Comparison of ENCODE assay signal across 1 cellular context in the genomic region with DNA sequence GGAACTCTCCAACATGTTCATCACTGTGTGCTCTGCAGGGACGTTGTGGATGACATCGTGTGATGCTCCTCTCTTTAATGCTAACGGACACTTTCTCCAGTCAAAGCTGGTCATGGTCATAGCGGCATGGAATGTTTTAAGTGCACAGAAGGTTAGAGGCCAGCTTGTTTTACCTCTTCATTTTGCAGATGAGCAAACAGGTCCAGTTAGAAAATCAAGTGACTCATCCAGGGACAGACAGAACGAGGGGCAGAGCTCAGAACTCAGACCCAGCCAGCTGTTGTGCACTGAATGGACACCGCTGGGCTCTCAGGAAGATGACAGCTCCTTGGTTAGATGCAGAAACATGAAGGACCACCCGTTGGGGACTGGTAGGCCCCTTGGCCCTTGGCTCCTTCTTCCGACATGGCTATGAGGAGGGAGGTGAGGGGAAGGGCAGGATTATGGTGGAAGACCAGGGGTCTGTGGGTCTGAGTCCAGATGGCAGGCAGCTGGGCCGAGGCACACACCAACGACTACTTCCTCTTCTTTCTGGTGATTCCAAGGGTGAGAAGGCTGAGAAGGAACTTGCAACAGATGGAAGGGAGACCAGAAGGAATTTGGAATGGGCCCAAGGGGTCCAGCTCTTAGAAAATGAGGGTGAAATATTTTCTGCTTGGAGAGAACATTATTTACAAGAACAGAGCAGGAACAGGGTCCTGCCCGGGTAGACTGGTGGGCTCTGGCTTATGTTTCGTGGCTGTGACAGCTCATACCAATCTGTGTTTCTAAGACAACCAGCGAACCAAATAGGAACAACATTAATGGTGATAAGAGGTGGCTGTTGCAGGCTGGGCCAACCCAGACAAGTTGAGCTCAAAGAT.
TF ChIP-seq lines count a peak whose summit lies in the region.

No MANE protein-coding gene starts in this region.

TF ChIP-seq in SK-N-SH, 30 proteins besides CTCF, POLR2A, EP300 and RAD21 (continued from another document):
- TF ChIP-seq, protein P1, sequence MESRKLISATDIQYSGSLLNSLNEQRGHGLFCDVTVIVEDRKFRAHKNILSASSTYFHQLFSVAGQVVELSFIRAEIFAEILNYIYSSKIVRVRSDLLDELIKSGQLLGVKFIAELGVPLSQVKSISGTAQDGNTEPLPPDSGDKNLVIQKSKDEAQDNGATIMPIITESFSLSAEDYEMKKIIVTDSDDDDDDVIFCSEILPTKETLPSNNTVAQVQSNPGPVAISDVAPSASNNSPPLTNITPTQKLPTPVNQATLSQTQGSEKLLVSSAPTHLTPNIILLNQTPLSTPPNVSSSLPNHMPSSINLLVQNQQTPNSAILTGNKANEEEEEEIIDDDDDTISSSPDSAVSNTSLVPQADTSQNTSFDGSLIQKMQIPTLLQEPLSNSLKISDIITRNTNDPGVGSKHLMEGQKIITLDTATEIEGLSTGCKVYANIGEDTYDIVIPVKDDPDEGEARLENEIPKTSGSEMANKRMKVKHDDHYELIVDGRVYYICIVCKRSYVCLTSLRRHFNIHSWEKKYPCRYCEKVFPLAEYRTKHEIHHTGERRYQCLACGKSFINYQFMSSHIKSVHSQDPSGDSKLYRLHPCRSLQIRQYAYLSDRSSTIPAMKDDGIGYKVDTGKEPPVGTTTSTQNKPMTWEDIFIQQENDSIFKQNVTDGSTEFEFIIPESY (IDR thresholded peaks at IDR 0.05; ENCODE audit: borderline replicate concordance, low read depth), result no peak
- TF ChIP-seq CHD2 (IDR thresholded peaks at IDR 0.05; ENCODE audit: low read length, partially characterized antibody) (no peak), EZH2phosphoT487 (IDR thresholded peaks at IDR 0.05; ENCODE audit: borderline replicate concordance, low read depth) (no peak), FOXJ3 (CRISPR knock-in tag; IDR thresholded peaks at IDR 0.05) (no peak), MXI1 (IDR thresholded peaks at IDR 0.05; ENCODE audit: low read depth, low read length) (no peak), SIN3A (IDR thresholded peaks at IDR 0.05; ENCODE audit: borderline replicate concordance, low read depth, low read length) (no peak), RFX5 (IDR thresholded peaks at IDR 0.05; ENCODE audit: low read length) (no peak), TAF1 (IDR thresholded peaks at IDR 0.05; ENCODE audit: borderline replicate concordance, low read depth, low read length) (no peak), TCF12 (IDR thresholded peaks at IDR 0.05) (no peak)
- TF ChIP-seq, protein P2, sequence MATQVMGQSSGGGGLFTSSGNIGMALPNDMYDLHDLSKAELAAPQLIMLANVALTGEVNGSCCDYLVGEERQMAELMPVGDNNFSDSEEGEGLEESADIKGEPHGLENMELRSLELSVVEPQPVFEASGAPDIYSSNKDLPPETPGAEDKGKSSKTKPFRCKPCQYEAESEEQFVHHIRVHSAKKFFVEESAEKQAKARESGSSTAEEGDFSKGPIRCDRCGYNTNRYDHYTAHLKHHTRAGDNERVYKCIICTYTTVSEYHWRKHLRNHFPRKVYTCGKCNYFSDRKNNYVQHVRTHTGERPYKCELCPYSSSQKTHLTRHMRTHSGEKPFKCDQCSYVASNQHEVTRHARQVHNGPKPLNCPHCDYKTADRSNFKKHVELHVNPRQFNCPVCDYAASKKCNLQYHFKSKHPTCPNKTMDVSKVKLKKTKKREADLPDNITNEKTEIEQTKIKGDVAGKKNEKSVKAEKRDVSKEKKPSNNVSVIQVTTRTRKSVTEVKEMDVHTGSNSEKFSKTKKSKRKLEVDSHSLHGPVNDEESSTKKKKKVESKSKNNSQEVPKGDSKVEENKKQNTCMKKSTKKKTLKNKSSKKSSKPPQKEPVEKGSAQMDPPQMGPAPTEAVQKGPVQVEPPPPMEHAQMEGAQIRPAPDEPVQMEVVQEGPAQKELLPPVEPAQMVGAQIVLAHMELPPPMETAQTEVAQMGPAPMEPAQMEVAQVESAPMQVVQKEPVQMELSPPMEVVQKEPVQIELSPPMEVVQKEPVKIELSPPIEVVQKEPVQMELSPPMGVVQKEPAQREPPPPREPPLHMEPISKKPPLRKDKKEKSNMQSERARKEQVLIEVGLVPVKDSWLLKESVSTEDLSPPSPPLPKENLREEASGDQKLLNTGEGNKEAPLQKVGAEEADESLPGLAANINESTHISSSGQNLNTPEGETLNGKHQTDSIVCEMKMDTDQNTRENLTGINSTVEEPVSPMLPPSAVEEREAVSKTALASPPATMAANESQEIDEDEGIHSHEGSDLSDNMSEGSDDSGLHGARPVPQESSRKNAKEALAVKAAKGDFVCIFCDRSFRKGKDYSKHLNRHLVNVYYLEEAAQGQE (IDR thresholded peaks at IDR 0.05; ENCODE audit: low read depth, low read length), result no peak
- TF ChIP-seq, protein P3, sequence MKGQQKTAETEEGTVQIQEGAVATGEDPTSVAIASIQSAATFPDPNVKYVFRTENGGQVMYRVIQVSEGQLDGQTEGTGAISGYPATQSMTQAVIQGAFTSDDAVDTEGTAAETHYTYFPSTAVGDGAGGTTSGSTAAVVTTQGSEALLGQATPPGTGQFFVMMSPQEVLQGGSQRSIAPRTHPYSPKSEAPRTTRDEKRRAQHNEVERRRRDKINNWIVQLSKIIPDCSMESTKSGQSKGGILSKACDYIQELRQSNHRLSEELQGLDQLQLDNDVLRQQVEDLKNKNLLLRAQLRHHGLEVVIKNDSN (IDR thresholded peaks at IDR 0.05; ENCODE audit: borderline replicate concordance, low read depth), result no peak
- TF ChIP-seq, protein P4, sequence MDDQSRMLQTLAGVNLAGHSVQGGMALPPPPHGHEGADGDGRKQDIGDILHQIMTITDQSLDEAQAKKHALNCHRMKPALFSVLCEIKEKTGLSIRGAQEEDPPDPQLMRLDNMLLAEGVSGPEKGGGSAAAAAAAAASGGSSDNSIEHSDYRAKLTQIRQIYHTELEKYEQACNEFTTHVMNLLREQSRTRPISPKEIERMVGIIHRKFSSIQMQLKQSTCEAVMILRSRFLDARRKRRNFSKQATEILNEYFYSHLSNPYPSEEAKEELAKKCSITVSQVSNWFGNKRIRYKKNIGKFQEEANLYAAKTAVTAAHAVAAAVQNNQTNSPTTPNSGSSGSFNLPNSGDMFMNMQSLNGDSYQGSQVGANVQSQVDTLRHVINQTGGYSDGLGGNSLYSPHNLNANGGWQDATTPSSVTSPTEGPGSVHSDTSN (IDR thresholded peaks at IDR 0.05), result no peak
